Comparison of ENCODE assay signal across 8 cellular contexts in the genomic region with DNA sequence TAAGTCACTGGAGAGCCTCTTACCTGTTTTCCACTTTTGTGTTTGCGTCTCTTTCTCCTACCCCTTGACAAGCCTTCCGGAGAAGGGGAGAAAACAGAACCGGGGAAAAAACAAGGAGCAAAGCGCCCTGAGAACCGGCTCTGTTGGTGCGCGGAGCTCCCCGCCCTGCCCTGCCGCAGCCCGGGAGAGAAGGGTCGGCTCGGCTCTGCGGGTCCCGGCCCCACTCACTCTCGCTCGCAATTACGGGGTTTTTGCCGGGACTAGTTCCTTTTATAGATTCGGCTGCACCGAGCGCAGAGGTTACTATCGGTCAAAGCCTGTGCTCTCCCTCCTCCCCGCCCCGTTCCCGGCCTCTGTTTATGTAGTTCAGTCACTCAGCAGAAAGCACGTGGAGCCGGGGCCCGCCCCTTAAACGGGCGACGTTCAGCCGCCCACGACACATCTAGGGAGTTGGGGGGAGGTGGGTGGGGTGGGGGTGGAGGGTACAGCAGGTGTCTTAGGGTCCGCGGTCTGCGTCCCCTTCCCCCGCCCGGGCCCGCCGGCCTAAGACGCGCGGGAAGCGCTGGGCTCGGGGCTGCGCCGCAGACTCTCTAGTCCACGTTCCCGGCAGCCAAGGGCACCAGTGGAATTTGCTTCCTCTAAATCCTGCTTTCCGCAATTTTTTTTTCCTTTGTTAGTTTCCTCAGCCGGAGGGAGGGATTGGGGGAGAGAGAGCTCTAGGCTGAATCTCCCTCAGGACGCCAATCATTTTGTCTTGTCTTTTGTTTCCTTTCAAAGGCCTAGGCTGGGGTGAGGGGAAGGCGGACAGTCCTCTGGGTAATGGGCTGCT. TPM values are rescaled to one million over a fixed set of nuclear protein-coding genes. Genes with fewer than 3 reads are reported as not detected.
DNase-seq lines count a peak whose midpoint lies in the region; ATAC-seq and TF ChIP-seq lines count a peak whose summit lies in the region.

A gene with protein sequence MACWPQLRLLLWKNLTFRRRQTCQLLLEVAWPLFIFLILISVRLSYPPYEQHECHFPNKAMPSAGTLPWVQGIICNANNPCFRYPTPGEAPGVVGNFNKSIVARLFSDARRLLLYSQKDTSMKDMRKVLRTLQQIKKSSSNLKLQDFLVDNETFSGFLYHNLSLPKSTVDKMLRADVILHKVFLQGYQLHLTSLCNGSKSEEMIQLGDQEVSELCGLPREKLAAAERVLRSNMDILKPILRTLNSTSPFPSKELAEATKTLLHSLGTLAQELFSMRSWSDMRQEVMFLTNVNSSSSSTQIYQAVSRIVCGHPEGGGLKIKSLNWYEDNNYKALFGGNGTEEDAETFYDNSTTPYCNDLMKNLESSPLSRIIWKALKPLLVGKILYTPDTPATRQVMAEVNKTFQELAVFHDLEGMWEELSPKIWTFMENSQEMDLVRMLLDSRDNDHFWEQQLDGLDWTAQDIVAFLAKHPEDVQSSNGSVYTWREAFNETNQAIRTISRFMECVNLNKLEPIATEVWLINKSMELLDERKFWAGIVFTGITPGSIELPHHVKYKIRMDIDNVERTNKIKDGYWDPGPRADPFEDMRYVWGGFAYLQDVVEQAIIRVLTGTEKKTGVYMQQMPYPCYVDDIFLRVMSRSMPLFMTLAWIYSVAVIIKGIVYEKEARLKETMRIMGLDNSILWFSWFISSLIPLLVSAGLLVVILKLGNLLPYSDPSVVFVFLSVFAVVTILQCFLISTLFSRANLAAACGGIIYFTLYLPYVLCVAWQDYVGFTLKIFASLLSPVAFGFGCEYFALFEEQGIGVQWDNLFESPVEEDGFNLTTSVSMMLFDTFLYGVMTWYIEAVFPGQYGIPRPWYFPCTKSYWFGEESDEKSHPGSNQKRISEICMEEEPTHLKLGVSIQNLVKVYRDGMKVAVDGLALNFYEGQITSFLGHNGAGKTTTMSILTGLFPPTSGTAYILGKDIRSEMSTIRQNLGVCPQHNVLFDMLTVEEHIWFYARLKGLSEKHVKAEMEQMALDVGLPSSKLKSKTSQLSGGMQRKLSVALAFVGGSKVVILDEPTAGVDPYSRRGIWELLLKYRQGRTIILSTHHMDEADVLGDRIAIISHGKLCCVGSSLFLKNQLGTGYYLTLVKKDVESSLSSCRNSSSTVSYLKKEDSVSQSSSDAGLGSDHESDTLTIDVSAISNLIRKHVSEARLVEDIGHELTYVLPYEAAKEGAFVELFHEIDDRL (N-terminal part only) (minus strand): TSS at position 244 of the 829 bp plus-strand sequence. CDS start 24,476 bp downstream, outside the sequence.

- no peaks in the 10 kb centered on the region for H3K36me3 ChIP-seq in OCI-LY7 (ENCODE audit: insufficient read depth, low read length)

- no peaks in the 10 kb centered on the region for H3K9me3 ChIP-seq in OCI-LY7 (ENCODE audit: low read length)

- H4K20me1 ChIP-seq in OCI-LY7 (ENCODE audit: insufficient read depth, low read length): no peaks in the 10 kb centered on the region

- ATAC-seq in HG03066 (IDR thresholded peaks at IDR 0.05; ENCODE audit: low read depth, unreplicated experiment): peak; percentile 34

- no peak for TF ChIP-seq CTCF in OCI-LY7 (conservative IDR thresholded peaks at IDR 0.05; ENCODE audit: low read length)
- no peak for TF ChIP-seq CTCF in epithelial cell of proximal tubule (conservative IDR thresholded peaks at IDR 0.05; ENCODE audit: low read depth, low read length)

- peaks cover 36% of the 10 kb centered on the region for H3K79me2 ChIP-seq in OCI-LY7 (ENCODE audit: insufficient read depth, low read depth, low read length)

- H3K27ac ChIP-seq in OCI-LY7 (ENCODE audit: low read depth, low read length, poor library complexity, severe bottlenecking): peak within 1 kb of the TSS; percentile 98

- intact Hi-C loops in OCI-LY7 (cut with micrococcal nuclease; ENCODE audit: unreplicated experiment): loop anchor here (1.0 to 5.0 kb wide), 6 partner anchors 40 to 487 kb away; a partner anchor contains a TSS

- no peaks in the 10 kb centered on the region for H3K9me3 Mint-ChIP-seq in activated T-cell treated with anti-CD3 and anti-CD28 coated beads, Interleukin-2, amount 50 U/mL, for 24 hours

- no peaks in the 10 kb centered on the region for H3K36me3 Mint-ChIP-seq in activated T-cell treated with anti-CD3 and anti-CD28 coated beads, Interleukin-2, amount 50 U/mL, for 24 hours (ENCODE audit: low read depth)

- DNase-seq in ELF-1 (ENCODE audit: low read depth, low spot score) (peak; percentile 87), OCI-LY7 (ENCODE audit: low spot score) (peak; percentile 92), epithelial cell of proximal tubule (ENCODE audit: low read depth) (no peak), middle frontal gyrus (ENCODE audit: extremely low spot score, low spot score) (peak; percentile 66), NCI-H345 (lab: John Stamatoyannopoulos, UW) (no peak)
- peak; percentile 73 for DNase-seq in activated T-cell treated with anti-CD3 and anti-CD28 coated beads, Interleukin-2, amount 50 U/mL, for 24 hours
- peak; percentile 31 to 71 for DNase-seq in stimulated activated CD8-positive, alpha-beta memory T cell treated with anti-CD3 and anti-CD28 coated beads, Interleukin-2, amount 100 ng/mL, for 48 hours (ENCODE audit: low read depth in 2 of 2)

- no peaks in the 10 kb centered on the region for H3K9me2 ChIP-seq in OCI-LY7 (ENCODE audit: insufficient read depth, low read length)

- CTCF ChIA-PET in OCI-LY7 (lab: Charles Lee; ENCODE audit: unreplicated experiment): interaction anchor here (2.5 kb wide), 1 partner anchor 64 kb away, joined by 18 read pairs; no protein-coding TSS in a partner anchor

- H3K27me3 Mint-ChIP-seq in activated T-cell treated with anti-CD3 and anti-CD28 coated beads, Interleukin-2, amount 50 U/mL, for 24 hours: peaks cover 20% of the 10 kb centered on the region

- H2AFZ ChIP-seq in OCI-LY7 (ENCODE audit: low read length): peak within 1 kb of the TSS; percentile 46; the same call in 1 of the 2 replicates

- H3K27ac Mint-ChIP-seq in activated T-cell treated with anti-CD3 and anti-CD28 coated beads, Interleukin-2, amount 50 U/mL, for 24 hours: peak within 1 kb of the TSS; percentile 77

- H3K4me3 ChIP-seq in OCI-LY7 (ENCODE audit: low read depth, low read length, poor library complexity, severe bottlenecking) (peak within 1 kb of the TSS; percentile 86), epithelial cell of proximal tubule (ENCODE audit: low read depth, low read length) (peak within 1 kb of the TSS; percentile 79)

- H3K4me1 ChIP-seq in OCI-LY7 (ENCODE audit: insufficient read depth, low read length, poor library complexity, severe bottlenecking): peaks cover 35% of the 10 kb centered on the region

- BruUV-seq in OCI-LY7 (replicated peaks; lab: Mats Ljungman, UMichigan): no TSS peak

- peak within 1 kb of the TSS; percentile 88 for H3K4me2 ChIP-seq in OCI-LY7 (ENCODE audit: low read length)

- peaks cover 22% of the 10 kb centered on the region for H3K4me1 Mint-ChIP-seq in activated T-cell treated with anti-CD3 and anti-CD28 coated beads, Interleukin-2, amount 50 U/mL, for 24 hours (ENCODE audit: low read depth)

- POLR2A ChIA-PET in OCI-LY7 (lab: Charles Lee): interaction anchor here (0.6 to 2.9 kb wide), 5 partner anchors 18 to 583 kb away, joined by 5 to 24 read pairs (median 8); no protein-coding TSS in a partner anchor

- H3K4me3 Mint-ChIP-seq in activated T-cell treated with anti-CD3 and anti-CD28 coated beads, Interleukin-2, amount 50 U/mL, for 24 hours: peak within 1 kb of the TSS; percentile 84

RNA-seq across cellular contexts. Expression of the gene that starts here (rescaled TPM):
- total RNA-seq in OCI-LY7 (2014; rRNA removed; shearing (Covaris generic)): 8.0 and 10.1 TPM in 2 replicates
- total RNA-seq in OCI-LY7 (2022) (14.0 and 18.9 TPM in 2 replicates), epithelial cell of proximal tubule (8.9 and 13.7 TPM in 2 replicates)

Comparison
In these comparisons a context has a peak if more than half of its experiments do, and no peak if none do; other contexts are left out.
1. DNase-seq: peak in ELF-1 (single experiment), OCI-LY7 (single experiment), activated T-cell treated with anti-CD3 and anti-CD28 coated beads, Interleukin-2, amount 50 U/mL, for 24 hours (single experiment), middle frontal gyrus (single experiment) and stimulated activated CD8-positive, alpha-beta memory T cell treated with anti-CD3 and anti-CD28 coated beads, Interleukin-2, amount 100 ng/mL, for 48 hours (2 of 2); none in epithelial cell of proximal tubule (single experiment) and NCI-H345 (single experiment).